Comparison of ENCODE assay signal across 22 cellular contexts in the genomic region with DNA sequence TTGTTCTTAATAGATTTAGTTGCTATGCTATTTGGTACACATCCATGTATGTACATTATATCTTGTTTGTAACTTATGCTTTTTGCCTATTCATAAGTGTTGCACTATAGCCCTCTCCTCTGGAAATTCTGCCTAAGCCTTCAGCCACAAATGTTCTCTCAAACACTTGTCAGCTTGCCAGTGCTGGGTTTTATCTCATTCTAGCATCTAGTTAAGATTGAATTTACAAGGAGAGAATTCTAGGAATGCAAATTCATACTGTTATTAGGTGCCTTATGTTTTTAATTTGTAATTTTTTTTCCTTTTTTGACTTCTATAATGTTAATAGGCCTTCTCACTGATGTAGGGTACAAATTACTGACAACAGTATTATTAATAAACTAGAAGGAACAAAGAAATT. TPM values are rescaled to one million over a fixed set of nuclear protein-coding genes. Genes with fewer than 3 reads are reported as not detected.
DNase-seq lines count a peak whose midpoint lies in the region; FAIRE-seq and TF ChIP-seq lines count a peak whose summit lies in the region.
"Had no signal": no experiment of that assay in that cellular context is flagged by ENCODE, and none has a peak within 500 bp of the region (broad histone marks: within the 10 kb centered on the region; RNA-seq: fewer than 3 reads in every experiment).

No MANE protein-coding gene starts in this region.

- TF ChIP-seq CTCF in mesothelial cell of epicardium (IDR thresholded peaks at IDR 0.05; ENCODE audit: unreplicated experiment) = no peak
- TF ChIP-seq CTCF in OCI-LY7 (conservative IDR thresholded peaks at IDR 0.05; ENCODE audit: low read length) = no peak

- H3K36me3 Mint-ChIP-seq in mesothelial cell of epicardium = no peaks in the 10 kb centered on the region

- no peaks in the 10 kb centered on the region for H3K36me3 ChIP-seq in OCI-LY7 (ENCODE audit: insufficient read depth, low read length)
- H3K36me3 ChIP-seq: right atrium auricular region, SJCRH30, transverse colon had no signal

- H3K27ac Mint-ChIP-seq in mesothelial cell of epicardium = peak overlapping the region; percentile 67
- H3K27ac Mint-ChIP-seq: activated CD4-positive, alpha-beta T cell treated with anti-CD3 and anti-CD28 coated beads for 36 hours; CD8-positive, alpha-beta T cell; dendritic cell treated with granulocyte-macrophage colony-stimulating factor and Interleukin-4, amounts not matched to agents 40 ng/mL and 50 ng/mL, for 4 days had no signal

- no peaks in the 10 kb centered on the region for H3K9me3 ChIP-seq in OCI-LY7 (ENCODE audit: low read length)
- H3K9me3 ChIP-seq: right atrium auricular region, SJCRH30, transverse colon had no signal

- POLR2A ChIA-PET in OCI-LY7 (lab: Charles Lee) = interaction anchor here (1.1 to 2.0 kb wide), 2 partner anchors 15 to 36 kb away, joined by 5 to 13 read pairs; no protein-coding TSS in a partner anchor

- H3K9me2 ChIP-seq in OCI-LY7 (ENCODE audit: insufficient read depth, low read length) = no peaks in the 10 kb centered on the region

- H3K27ac ChIP-seq in OCI-LY7 (ENCODE audit: low read depth, low read length, poor library complexity, severe bottlenecking) = no peak overlapping the region
- H3K27ac ChIP-seq: right atrium auricular region, SJCRH30, transverse colon had no signal

- H3K4me1 Mint-ChIP-seq in mesothelial cell of epicardium = peaks cover 28% of the 10 kb centered on the region

- peak; percentile 74 for FAIRE-seq in GM12891 (lab: Jason Lieb, UNC)
- FAIRE-seq: HepG2 had no signal

- no peaks in the 10 kb centered on the region for H3K4me1 ChIP-seq in OCI-LY7 (ENCODE audit: insufficient read depth, low read length, poor library complexity, severe bottlenecking)
- H3K4me1 ChIP-seq: right atrium auricular region, SJCRH30 had no signal

- intact Hi-C loops in OCI-LY7 (cut with micrococcal nuclease; ENCODE audit: unreplicated experiment) = no loop called here

- CTCF ChIA-PET in OCI-LY7 (lab: Charles Lee; ENCODE audit: unreplicated experiment) = no interaction called here

- no peak overlapping the region for H3K4me3 Mint-ChIP-seq in mesothelial cell of epicardium
- H3K4me3 Mint-ChIP-seq: activated CD4-positive, alpha-beta T cell treated with anti-CD3 and anti-CD28 coated beads for 36 hours; CD8-positive, alpha-beta T cell; dendritic cell treated with granulocyte-macrophage colony-stimulating factor and Interleukin-4, amounts not matched to agents 40 ng/mL and 50 ng/mL, for 4 days had no signal

- H3K27me3 Mint-ChIP-seq in mesothelial cell of epicardium (ENCODE audit: low read depth) = no peaks in the 10 kb centered on the region
- H3K27me3 Mint-ChIP-seq: activated CD4-positive, alpha-beta T cell treated with anti-CD3 and anti-CD28 coated beads for 36 hours; dendritic cell treated with granulocyte-macrophage colony-stimulating factor and Interleukin-4, amounts not matched to agents 40 ng/mL and 50 ng/mL, for 4 days had no signal

- no peak overlapping the region for H3K4me2 ChIP-seq in OCI-LY7 (ENCODE audit: low read length)

- H3K4me3 ChIP-seq in OCI-LY7 (ENCODE audit: low read depth, low read length, poor library complexity, severe bottlenecking) = no peak overlapping the region
- H3K4me3 ChIP-seq: right atrium auricular region, SJCRH30, transverse colon had no signal

- H4K20me1 ChIP-seq in OCI-LY7 (ENCODE audit: insufficient read depth, low read length) = no peaks in the 10 kb centered on the region

- DNase-seq in GM12891 (ENCODE audit: insufficient read length, low spot score) = no peak
- peak; percentile 90 for DNase-seq in OCI-M1 (lab: John Stamatoyannopoulos, UW)
- DNase-seq in dedifferentiated amniotic fluid mesenchymal stem cell (ENCODE audit: extremely low spot score) = peak; percentile 64
- no peak for DNase-seq in mesothelial cell of epicardium (ENCODE audit: low spot score in 2 of 2, unreplicated experiment in 2 of 2)
- no peak for DNase-seq in SK-N-DZ (ENCODE audit: low spot score)
- DNase-seq in OCI-LY7 (ENCODE audit: low spot score) = no peak
- no peak for DNase-seq in COLO668 (lab: John Stamatoyannopoulos, UW; ENCODE audit: unreplicated experiment)
- DNase-seq: activated CD4-positive, alpha-beta T cell treated with anti-CD3 and anti-CD28 coated beads for 36 hours; activated effector memory CD4-positive, alpha-beta T cell treated with anti-CD3 and anti-CD28 coated beads, Interleukin-2, amount 50 U/mL, for 16 hours; amygdala; CD8-positive, alpha-beta T cell; DND-41; hippocampal formation; NCI-H1930; NCI-H510A treated with DMSO at 0.1 percent for 48 hours; stimulated activated naive CD4-positive, alpha-beta T cell treated with Interleukin-2 at 50 U/mL for 16 hours; T-helper 9 cell; transverse colon had no signal

- H3K79me2 ChIP-seq in OCI-LY7 (ENCODE audit: insufficient read depth, low read depth, low read length) = no peaks in the 10 kb centered on the region

- no peak for TF ChIP-seq POLR2A in GM12891 (IDR thresholded peaks at IDR 0.05; ENCODE audit: low read depth, low read length)

- no TSS peak for BruUV-seq in OCI-LY7 (replicated peaks; lab: Mats Ljungman, UMichigan)

- H2AFZ ChIP-seq in OCI-LY7 (ENCODE audit: low read length) = no peak overlapping the region

- no peaks in the 10 kb centered on the region for H3K9me3 Mint-ChIP-seq in mesothelial cell of epicardium
- H3K9me3 Mint-ChIP-seq: CD8-positive, alpha-beta T cell; dendritic cell treated with granulocyte-macrophage colony-stimulating factor and Interleukin-4, amounts not matched to agents 40 ng/mL and 50 ng/mL, for 4 days had no signal

TF ChIP-seq in GM12891, 5 proteins besides CTCF, POLR2A, EP300 and RAD21:
- no peak for TF ChIP-seq POLR2AphosphoS5 (IDR thresholded peaks at IDR 0.05; ENCODE audit: low read depth, low read length)
- no peak for TF ChIP-seq SPI1 (IDR thresholded peaks at IDR 0.05; ENCODE audit: low read depth, low read length)
- no peak for TF ChIP-seq POU2F2 (IDR thresholded peaks at IDR 0.05; ENCODE audit: low read depth, low read length)
- TF ChIP-seq TAF1 (IDR thresholded peaks at IDR 0.05; ENCODE audit: low read depth, low read length) = no peak
- no peak for TF ChIP-seq PAX5 (IDR thresholded peaks at IDR 0.05; ENCODE audit: insufficient read depth, low read length, severe bottlenecking)

RNA-seq across cellular contexts. Expression of a gene that starts 14.6 kb away (rescaled TPM):
- 254 TPM for polyA plus RNA-seq in GM12891 (2012; ENCODE audit: low read depth, missing spikeins)
- total RNA-seq in mesothelial cell of epicardium (230 to 233 TPM (median 233 TPM) in 3 replicates), OCI-LY7 (2022) (84.1 and 90.3 TPM in 2 replicates)
- polyA plus RNA-seq in SK-N-DZ (2014; cell fraction: cytosol; rRNA removed) = 183 and 193 TPM in 2 replicates
- 123 and 152 TPM in 2 replicates for polyA plus RNA-seq in SK-N-DZ (2014; cell fraction: nucleus; rRNA removed)
- total RNA-seq in OCI-LY7 (2014; rRNA removed; shearing (Covaris generic)) = 60.5 and 78.2 TPM in 2 replicates

Comparison
In these comparisons a context has a peak if more than half of its experiments do, and no peak if none do; other contexts are left out.
1. DNase-seq: peak in OCI-M1 (single experiment) and dedifferentiated amniotic fluid mesenchymal stem cell (single experiment); none in GM12891 (single experiment), mesothelial cell of epicardium (0 of 2), SK-N-DZ (single experiment), OCI-LY7 (single experiment) and COLO668 (single experiment).